Comparison of ENCODE assay signal across 1 cellular context in genomic region chr1:13570924-13571323, GRCh38.
TF ChIP-seq lines count a peak whose summit lies in the region.

No MANE protein-coding gene starts in this region.

TF ChIP-seq in K562, 482 proteins besides CTCF, POLR2A, EP300 and RAD21 (continued from another document):
- TF ChIP-seq KLF16 (IDR thresholded peaks at IDR 0.05) = 0 out of 2 replicates have a peak, but pooled peaks have one; percentile 23
TF ChIP-seq in K562: peak in this region for 2.
